27 cellular contexts compared by ENCODE assay signal in the genomic region with DNA sequence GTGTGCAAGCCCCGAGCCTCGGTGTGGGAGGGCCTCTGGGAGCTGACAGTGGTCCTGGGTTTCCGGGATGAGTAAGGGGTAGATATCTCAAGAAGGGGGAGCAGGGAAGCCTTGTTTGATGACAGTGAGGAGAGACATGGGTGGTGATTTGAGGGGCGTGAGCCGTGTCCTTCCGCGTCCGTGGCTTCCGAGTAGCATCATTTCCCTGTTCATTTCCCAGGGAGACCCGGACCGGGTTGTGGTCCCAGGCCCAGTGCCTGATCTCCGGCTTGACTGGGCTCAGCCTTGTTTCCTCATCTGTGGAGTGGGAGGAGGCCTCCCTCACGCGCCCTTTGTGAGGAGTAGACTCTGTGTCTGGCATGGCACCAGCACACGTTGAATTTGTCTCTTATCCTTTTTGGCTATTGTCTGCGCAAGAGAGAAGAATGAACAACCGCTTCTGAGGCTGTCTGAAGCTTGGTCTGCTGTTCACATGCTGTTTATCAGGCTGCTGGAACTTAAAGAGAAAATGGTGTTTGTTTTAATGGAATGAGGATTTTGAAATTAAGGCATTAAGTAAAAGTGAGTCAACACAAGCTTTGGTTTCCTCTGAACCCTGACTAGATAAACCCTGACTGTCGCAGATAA.
DNase-seq lines count a peak whose midpoint lies in the region; ATAC-seq, FAIRE-seq and TF ChIP-seq lines count a peak whose summit lies in the region.
"Had no signal": no experiment of that assay in that cellular context is flagged by ENCODE, and none has a peak within 500 bp of the region (broad histone marks: within the 10 kb centered on the region; RNA-seq: fewer than 3 reads in every experiment).

No MANE protein-coding gene starts in this region.

- H3K4me2 ChIP-seq in endothelial cell of umbilical vein (ENCODE audit: insufficient read depth, low read length), result no peak overlapping the region

- dilution Hi-C loops in endothelial cell of umbilical vein (cut with MboI; ENCODE audit: extremely low pct_ligation_motif_present, low sequenced_read_pairs), result no loop called here

- POLR2A ChIA-PET in activated CD8-positive, alpha-beta T cell treated with anti-CD3 and anti-CD28 coated beads for 36 hours (lab: Charles Lee), result no interaction called here
- POLR2A ChIA-PET in activated CD8-positive, alpha-beta T cell treated with anti-CD3 and anti-CD28 coated beads, Interleukin-2, amount 10 ng/mL, durations not matched to agents 7 days and 5 days (lab: Charles Lee), result no interaction called here
- POLR2A ChIA-PET in endothelial cell of umbilical vein (lab: Charles Lee), result no interaction called here
- POLR2A ChIA-PET in RWPE1 (lab: Yijun Ruan, JAX; ENCODE audit: low non-redundant PET), result no interaction called here

- no peaks in the 10 kb centered on the region for H3K27me3 ChIP-seq in endothelial cell of umbilical vein (ENCODE audit: control insufficient read depth in 2 of 2, insufficient read depth in 2 of 2, low read length in 2 of 2)
- no peaks in the 10 kb centered on the region for H3K27me3 ChIP-seq in aorta (ENCODE audit: control insufficient read depth in 1 of 2, insufficient read depth in 2 of 2, low read length in 1 of 2)
- H3K27me3 ChIP-seq: colonic mucosa, pancreas, right atrium auricular region had no signal

- peaks cover 7% of the 10 kb centered on the region for H3K36me3 Mint-ChIP-seq in activated CD8-positive, alpha-beta T cell treated with anti-CD3 and anti-CD28 coated beads for 36 hours (ENCODE audit: low read depth)
- H3K36me3 Mint-ChIP-seq in activated CD8-positive, alpha-beta T cell treated with anti-CD3 and anti-CD28 coated beads, Interleukin-2, amount 10 ng/mL, durations not matched to agents 7 days and 5 days (ENCODE audit: low read depth), result no peaks in the 10 kb centered on the region
- H3K36me3 Mint-ChIP-seq in mesothelial cell of epicardium, result no peaks in the 10 kb centered on the region

- BruUV-seq in endothelial cell of umbilical vein (replicated peaks; lab: Mats Ljungman, UMichigan), result no TSS peak

- no peak for TF ChIP-seq POLR2A in endothelial cell of umbilical vein (IDR thresholded peaks at IDR 0.05; ENCODE audit: low read depth, low read length)

- no peaks in the 10 kb centered on the region for H4K20me1 ChIP-seq in endothelial cell of umbilical vein (replicated peaks; ENCODE audit: control insufficient read depth, extremely low read depth, insufficient read depth, low read length)

- H3K4me3 Mint-ChIP-seq in activated CD8-positive, alpha-beta T cell treated with anti-CD3 and anti-CD28 coated beads for 36 hours, result no peak overlapping the region
- no peak overlapping the region for H3K4me3 Mint-ChIP-seq in activated CD8-positive, alpha-beta T cell treated with anti-CD3 and anti-CD28 coated beads, Interleukin-2, amount 10 ng/mL, durations not matched to agents 7 days and 5 days
- H3K4me3 Mint-ChIP-seq in mesothelial cell of epicardium, result no peak overlapping the region
- H3K4me3 Mint-ChIP-seq: activated CD4-positive, alpha-beta T cell treated with anti-CD3 and anti-CD28 coated beads, Interleukin-2, amount 10 ng/mL, durations not matched to agents 7 days and 5 days; activated naive CD8-positive, alpha-beta T cell treated with anti-CD3 and anti-CD28 coated beads, Interleukin-2, amount 10 ng/mL, durations not matched to agents 7 days and 5 days; B cell; brain; naive thymus-derived CD8-positive, alpha-beta T cell; stimulated activated naive B cell treated with anti-CD40 and anti-IgM and Interleukin-4, amounts not matched to agents 10 μg/mL and 1 μg/mL and 100 μg/mL, for 72 hours had no signal

- DNase-seq in activated CD8-positive, alpha-beta T cell treated with anti-CD3 and anti-CD28 coated beads for 36 hours, result no peak
- DNase-seq in activated CD8-positive, alpha-beta T cell treated with anti-CD3 and anti-CD28 coated beads, Interleukin-2, amount 10 ng/mL, durations not matched to agents 7 days and 5 days, result no peak
- peak; percentile 7 for DNase-seq in endothelial cell of umbilical vein (ENCODE audit: low read depth, low spot score)
- DNase-seq in mesothelial cell of epicardium (ENCODE audit: low spot score in 2 of 2, unreplicated experiment in 2 of 2), result no peak
- DNase-seq in aorta, result peak in 1 of 2 donors; percentile 34
- DNase-seq in effector CD4-positive, alpha-beta T cell, result no peak
- DNase-seq in RWPE1 (ENCODE audit: low spot score), result no peak
- no peak for DNase-seq in SW480 (ENCODE audit: low spot score)
- DNase-seq: activated CD4-positive, alpha-beta T cell treated with anti-CD3 and anti-CD28 coated beads, Interleukin-2, amount 10 ng/mL, durations not matched to agents 7 days and 5 days; activated naive CD8-positive, alpha-beta T cell treated with anti-CD3 and anti-CD28 coated beads, Interleukin-2, amount 10 ng/mL, durations not matched to agents 7 days and 5 days; colonic mucosa; GDM1; naive thymus-derived CD8-positive, alpha-beta T cell; NCI-H1105 treated with DMSO at 0.1 percent for 48 hours; NCI-H2081; NCI-H774; pancreas; stimulated activated CD4-positive, alpha-beta T cell treated with anti-CD3 and anti-CD28 coated beads, Interleukin-4, amount 100 ng/mL, for 24 hours; stimulated activated naive B cell treated with anti-CD40 and anti-IgM and Interleukin-4, amounts not matched to agents 10 μg/mL and 1 μg/mL and 100 μg/mL, for 72 hours; WERI-Rb-1 had no signal

- no peak overlapping the region for H3K4me3 ChIP-seq in endothelial cell of umbilical vein (replicated peaks in 1 of 3; ENCODE audit: insufficient read depth in 1 of 3, low read depth in 1 of 3, low read length in 3 of 3)
- H3K4me3 ChIP-seq in aorta (ENCODE audit: low read length in 2 of 2), result no peak overlapping the region
- H3K4me3 ChIP-seq: colonic mucosa, pancreas, right atrium auricular region, thoracic aorta had no signal

- H3K27me3 Mint-ChIP-seq in activated CD8-positive, alpha-beta T cell treated with anti-CD3 and anti-CD28 coated beads for 36 hours, result no peaks in the 10 kb centered on the region
- no peaks in the 10 kb centered on the region for H3K27me3 Mint-ChIP-seq in activated CD8-positive, alpha-beta T cell treated with anti-CD3 and anti-CD28 coated beads, Interleukin-2, amount 10 ng/mL, durations not matched to agents 7 days and 5 days (ENCODE audit: low read depth)
- H3K27me3 Mint-ChIP-seq in mesothelial cell of epicardium (ENCODE audit: low read depth), result no peaks in the 10 kb centered on the region
- H3K27me3 Mint-ChIP-seq: activated CD4-positive, alpha-beta T cell treated with anti-CD3 and anti-CD28 coated beads, Interleukin-2, amount 10 ng/mL, durations not matched to agents 7 days and 5 days; activated naive CD8-positive, alpha-beta T cell treated with anti-CD3 and anti-CD28 coated beads, Interleukin-2, amount 10 ng/mL, durations not matched to agents 7 days and 5 days; B cell; brain; naive thymus-derived CD8-positive, alpha-beta T cell; stimulated activated naive B cell treated with anti-CD40 and anti-IgM and Interleukin-4, amounts not matched to agents 10 μg/mL and 1 μg/mL and 100 μg/mL, for 72 hours had no signal

- H3K9me3 ChIP-seq in endothelial cell of umbilical vein (replicated peaks; ENCODE audit: control insufficient read depth, insufficient read depth, low read length) (no peaks in the 10 kb centered on the region), aorta (ENCODE audit: control insufficient read depth, low read length) (no peaks in the 10 kb centered on the region)
- H3K9me3 ChIP-seq: colonic mucosa, pancreas, right atrium auricular region, thoracic aorta had no signal

- no peak for TF ChIP-seq CTCF in activated CD8-positive, alpha-beta T cell treated with anti-CD3 and anti-CD28 coated beads for 36 hours (IDR thresholded peaks at IDR 0.05)
- TF ChIP-seq CTCF in endothelial cell of umbilical vein (IDR thresholded peaks at IDR 0.05; ENCODE audit: extremely low read depth in 1 of 2, insufficient read depth in 1 of 2, low read depth in 1 of 2, low read length in 2 of 2) (no peak), mesothelial cell of epicardium (IDR thresholded peaks at IDR 0.05; ENCODE audit: unreplicated experiment) (no peak), RWPE1 (conservative IDR thresholded peaks at IDR 0.05; ENCODE audit: low read depth) (no peak)

- CTCF ChIA-PET in activated CD8-positive, alpha-beta T cell treated with anti-CD3 and anti-CD28 coated beads for 36 hours (lab: Charles Lee), result no interaction called here
- CTCF ChIA-PET in activated CD8-positive, alpha-beta T cell treated with anti-CD3 and anti-CD28 coated beads, Interleukin-2, amount 10 ng/mL, durations not matched to agents 7 days and 5 days (lab: Charles Lee), result no interaction called here
- CTCF ChIA-PET in endothelial cell of umbilical vein (lab: Charles Lee), result no interaction called here
- CTCF ChIA-PET in RWPE1 (lab: Yijun Ruan, JAX), result no interaction called here

- no peak overlapping the region for H2AFZ ChIP-seq in endothelial cell of umbilical vein (ENCODE audit: low read depth, low read length)

- peak overlapping the region; percentile 15 for H3K27ac Mint-ChIP-seq in activated CD8-positive, alpha-beta T cell treated with anti-CD3 and anti-CD28 coated beads for 36 hours
- H3K27ac Mint-ChIP-seq in activated CD8-positive, alpha-beta T cell treated with anti-CD3 and anti-CD28 coated beads, Interleukin-2, amount 10 ng/mL, durations not matched to agents 7 days and 5 days, result no peak overlapping the region
- peak overlapping the region; percentile 27 for H3K27ac Mint-ChIP-seq in mesothelial cell of epicardium
- H3K27ac Mint-ChIP-seq: activated CD4-positive, alpha-beta T cell treated with anti-CD3 and anti-CD28 coated beads, Interleukin-2, amount 10 ng/mL, durations not matched to agents 7 days and 5 days; activated naive CD8-positive, alpha-beta T cell treated with anti-CD3 and anti-CD28 coated beads, Interleukin-2, amount 10 ng/mL, durations not matched to agents 7 days and 5 days; B cell had no signal

- no peak overlapping the region for H3K27ac ChIP-seq in endothelial cell of umbilical vein (ENCODE audit: insufficient read depth, low read depth, low read length)
- no peak overlapping the region for H3K27ac ChIP-seq in aorta (ENCODE audit: low read depth in 1 of 2, low read length in 2 of 2)
- H3K27ac ChIP-seq in RWPE1, result no peak overlapping the region
- H3K27ac ChIP-seq: 22Rv1, colonic mucosa, pancreas, right atrium auricular region, thoracic aorta, WERI-Rb-1 had no signal

- H3K36me3 ChIP-seq in endothelial cell of umbilical vein (ENCODE audit: control insufficient read depth in 2 of 2, extremely low read depth in 1 of 2, insufficient read depth in 2 of 2, low read length in 2 of 2) (peaks cover 0 to 5% of the 10 kb centered on the region in 2 experiments), aorta (ENCODE audit: control insufficient read depth in 1 of 2, insufficient read depth in 2 of 2, low read length in 1 of 2) (no peaks in the 10 kb centered on the region)
- H3K36me3 ChIP-seq: colonic mucosa, pancreas, right atrium auricular region, thoracic aorta, WERI-Rb-1 had no signal

- peaks cover 6% of the 10 kb centered on the region for H3K4me1 Mint-ChIP-seq in activated CD8-positive, alpha-beta T cell treated with anti-CD3 and anti-CD28 coated beads for 36 hours (ENCODE audit: low read depth)
- no peaks in the 10 kb centered on the region for H3K4me1 Mint-ChIP-seq in activated CD8-positive, alpha-beta T cell treated with anti-CD3 and anti-CD28 coated beads, Interleukin-2, amount 10 ng/mL, durations not matched to agents 7 days and 5 days (ENCODE audit: low read depth)
- no peaks in the 10 kb centered on the region for H3K4me1 Mint-ChIP-seq in mesothelial cell of epicardium
- H3K4me1 Mint-ChIP-seq: activated CD4-positive, alpha-beta T cell treated with anti-CD3 and anti-CD28 coated beads, Interleukin-2, amount 10 ng/mL, durations not matched to agents 7 days and 5 days; activated naive CD8-positive, alpha-beta T cell treated with anti-CD3 and anti-CD28 coated beads, Interleukin-2, amount 10 ng/mL, durations not matched to agents 7 days and 5 days; B cell; stimulated activated naive B cell treated with anti-CD40 and anti-IgM and Interleukin-4, amounts not matched to agents 10 μg/mL and 1 μg/mL and 100 μg/mL, for 72 hours had no signal

- peaks cover 8% of the 10 kb centered on the region for H3K4me1 ChIP-seq in endothelial cell of umbilical vein (ENCODE audit: control insufficient read depth, extremely low read depth, insufficient read depth, low read length)
- no peaks in the 10 kb centered on the region for H3K4me1 ChIP-seq in aorta (ENCODE audit: control insufficient read depth in 1 of 2, insufficient read depth in 2 of 2, low read length in 2 of 2)
- H3K4me1 ChIP-seq: colonic mucosa, right atrium auricular region had no signal

- no peaks in the 10 kb centered on the region for H3K9me3 Mint-ChIP-seq in activated CD8-positive, alpha-beta T cell treated with anti-CD3 and anti-CD28 coated beads for 36 hours
- H3K9me3 Mint-ChIP-seq in activated CD8-positive, alpha-beta T cell treated with anti-CD3 and anti-CD28 coated beads, Interleukin-2, amount 10 ng/mL, durations not matched to agents 7 days and 5 days (ENCODE audit: insufficient read depth), result no peaks in the 10 kb centered on the region
- H3K9me3 Mint-ChIP-seq in mesothelial cell of epicardium, result peaks cover 24% of the 10 kb centered on the region
- H3K9me3 Mint-ChIP-seq: activated CD4-positive, alpha-beta T cell treated with anti-CD3 and anti-CD28 coated beads, Interleukin-2, amount 10 ng/mL, durations not matched to agents 7 days and 5 days; activated naive CD8-positive, alpha-beta T cell treated with anti-CD3 and anti-CD28 coated beads, Interleukin-2, amount 10 ng/mL, durations not matched to agents 7 days and 5 days; naive thymus-derived CD8-positive, alpha-beta T cell; stimulated activated naive B cell treated with anti-CD40 and anti-IgM and Interleukin-4, amounts not matched to agents 10 μg/mL and 1 μg/mL and 100 μg/mL, for 72 hours had no signal

- no peaks in the 10 kb centered on the region for H3K79me2 ChIP-seq in endothelial cell of umbilical vein (ENCODE audit: control insufficient read depth, insufficient read depth, low read length)

- WGBS in aorta, 2 donors, result 90 to 91% methylated on average over 18 of the region's 18 CpGs

- ATAC-seq in activated CD8-positive, alpha-beta T cell treated with anti-CD3 and anti-CD28 coated beads for 36 hours, result no peak
- no peak for ATAC-seq in activated CD8-positive, alpha-beta T cell treated with anti-CD3 and anti-CD28 coated beads, Interleukin-2, amount 10 ng/mL, durations not matched to agents 7 days and 5 days
- peak; percentile 23 for ATAC-seq in aorta (ENCODE audit: low FRiP score)
- ATAC-seq: naive thymus-derived CD8-positive, alpha-beta T cell; pancreas; SK-N-SH treated with all-trans-retinoic acid at 6 μM for 48 hours; stimulated activated naive B cell treated with anti-CD40 and anti-IgM and Interleukin-4, amounts not matched to agents 10 μg/mL and 1 μg/mL and 100 μg/mL, for 72 hours had no signal

- H3K9ac ChIP-seq in endothelial cell of umbilical vein (replicated peaks; ENCODE audit: extremely low read depth, insufficient read depth, low read length), result no peak overlapping the region

- no peaks in the 10 kb centered on the region for H3K9me1 ChIP-seq in endothelial cell of umbilical vein (replicated peaks; ENCODE audit: control insufficient read depth, extremely low read depth, insufficient read depth, low read length)

- FAIRE-seq in endothelial cell of umbilical vein (lab: Jason Lieb, UNC), result no peak
- FAIRE-seq: GM18507, pancreas had no signal

- intact Hi-C loops in activated CD8-positive, alpha-beta T cell treated with anti-CD3 and anti-CD28 coated beads for 36 hours (cut with micrococcal nuclease), result no loop called here
- intact Hi-C loops in endothelial cell of umbilical vein (cut with micrococcal nuclease), result no loop called here
- intact Hi-C loops in aorta (cut with DNase I), result no loop called here
